37 cellular contexts compared by ENCODE assay signal in the genomic region with DNA sequence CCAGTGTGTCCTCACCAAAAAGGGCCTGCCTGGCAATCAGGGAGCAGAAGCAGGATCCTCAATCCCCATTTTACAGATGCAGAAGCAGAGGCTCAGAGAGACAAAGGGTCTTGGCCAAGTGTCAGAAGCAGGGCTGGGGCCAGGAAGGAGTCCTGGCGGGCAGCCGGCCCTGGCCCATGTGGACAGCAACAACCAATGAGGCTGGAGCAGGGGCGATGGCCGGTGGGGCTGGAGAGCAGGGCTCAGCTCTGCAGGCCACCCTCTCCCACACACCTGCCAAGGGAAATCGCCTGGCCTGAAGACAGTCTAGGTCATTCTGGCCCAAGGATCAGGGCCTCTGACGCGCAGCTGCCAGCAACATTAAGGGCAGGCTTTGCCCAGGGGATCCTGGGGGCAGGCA.
"Had no signal": no experiment of that assay in that cellular context is flagged by ENCODE, and none has a peak within 500 bp of the region (broad histone marks: within the 10 kb centered on the region; RNA-seq: fewer than 3 reads in every experiment).

No MANE protein-coding gene starts in this region.

- FAIRE-seq: colon had no signal

- ATAC-seq: activated CD4-positive, alpha-beta T cell treated with anti-CD3 and anti-CD28 coated beads for 36 hours; activated CD8-positive, alpha-beta memory T cell treated with anti-CD3 and anti-CD28 coated beads, Interleukin-2, amount 10 ng/mL, durations not matched to agents 7 days and 5 days; activated CD8-positive, alpha-beta T cell treated with anti-CD3 and anti-CD28 coated beads, Interleukin-2, amount 10 ng/mL, durations not matched to agents 7 days and 5 days; activated naive CD8-positive, alpha-beta T cell treated with anti-CD3 and anti-CD28 coated beads, Interleukin-2, amount 50 U/mL, for 24 hours; body of pancreas; effector memory CD8-positive, alpha-beta T cell; foreskin keratinocyte; gastrocnemius medialis; T-helper 17 cell had no signal

- H3K9me3 ChIP-seq: adrenal gland, gastrocnemius medialis had no signal

- H3K4me3 Mint-ChIP-seq: activated CD4-positive, alpha-beta memory T cell treated with anti-CD3 and anti-CD28 coated beads for 36 hours; activated CD4-positive, alpha-beta T cell treated with anti-CD3 and anti-CD28 coated beads for 36 hours; activated CD4-positive, alpha-beta T cell treated with anti-CD3 and anti-CD28 coated beads, Interleukin-2, amount 10 ng/mL, durations not matched to agents 24 days and 14 days; activated CD8-positive, alpha-beta memory T cell treated with anti-CD3 and anti-CD28 coated beads, Interleukin-2, amount 10 ng/mL, durations not matched to agents 7 days and 5 days; activated CD8-positive, alpha-beta T cell treated with anti-CD3 and anti-CD28 coated beads, Interleukin-2, amount 10 ng/mL, durations not matched to agents 7 days and 5 days; activated naive CD4-positive, alpha-beta T cell treated with anti-CD3 and anti-CD28 coated beads for 36 hours; activated naive CD4-positive, alpha-beta T cell treated with anti-CD3 and anti-CD28 coated beads, Interleukin-2, amount 50 U/mL, for 24 hours; activated naive CD8-positive, alpha-beta T cell treated with anti-CD3 and anti-CD28 coated beads for 36 hours; activated naive CD8-positive, alpha-beta T cell treated with anti-CD3 and anti-CD28 coated beads, Interleukin-2, amount 50 U/mL, for 24 hours; activated T-helper 1 cell treated with anti-CD3 and anti-CD28 coated beads, Interleukin-12 subunit alpha, Interleukin-12 subunit beta, Interleukin-2, Interleukin-4 antibody, amounts not matched to agents 30 ng/mL and 10 ng/mL and 1 ng/mL, durations not matched to agents 14 hours and 24 hours and 36 hours; effector memory CD8-positive, alpha-beta T cell; T-helper 17 cell; T-helper 2 cell treated with Interferon-gamma antibody and Interleukin-4, amounts not matched to agents 5 μg/mL and 100 μg/mL, for 36 hours had no signal

- H3K4me1 ChIP-seq: adrenal gland, body of pancreas, foreskin keratinocyte, gastrocnemius medialis had no signal

- H3K36me3 ChIP-seq: adrenal gland had no signal

- H3K27me3 ChIP-seq: adrenal gland, body of pancreas, esophagus muscularis mucosa, foreskin keratinocyte, gastrocnemius medialis had no signal

- H3K4me3 ChIP-seq: adrenal gland, body of pancreas, esophagus muscularis mucosa, gastrocnemius medialis had no signal

- H3K9me3 Mint-ChIP-seq: activated CD4-positive, alpha-beta T cell treated with anti-CD3 and anti-CD28 coated beads, Interleukin-2, amount 10 ng/mL, durations not matched to agents 24 days and 14 days; activated naive CD4-positive, alpha-beta T cell treated with anti-CD3 and anti-CD28 coated beads for 36 hours; activated naive CD4-positive, alpha-beta T cell treated with anti-CD3 and anti-CD28 coated beads, Interleukin-2, amount 50 U/mL, for 24 hours; activated naive CD8-positive, alpha-beta T cell treated with anti-CD3 and anti-CD28 coated beads for 36 hours; activated T-helper 1 cell treated with anti-CD3 and anti-CD28 coated beads, Interleukin-12 subunit alpha, Interleukin-12 subunit beta, Interleukin-2, Interleukin-4 antibody, amounts not matched to agents 30 ng/mL and 10 ng/mL and 1 ng/mL, durations not matched to agents 14 hours and 24 hours and 36 hours; activated T-helper 2 cell treated with anti-CD3 and anti-CD28 coated beads, Interferon-gamma antibody, Interleukin-2, Interleukin-4, amounts not matched to agents 10 μg/mL and 5 μg/mL and 100 μg/mL, durations not matched to agents 14 hours and 24 hours and 36 hours; T-helper 2 cell treated with Interferon-gamma antibody and Interleukin-4, amounts not matched to agents 5 μg/mL and 100 μg/mL, for 36 hours had no signal

- H3K36me3 Mint-ChIP-seq: activated CD4-positive, alpha-beta memory T cell treated with anti-CD3 and anti-CD28 coated beads for 36 hours; activated CD8-positive, alpha-beta memory T cell treated with anti-CD3 and anti-CD28 coated beads, Interleukin-2, amount 10 ng/mL, durations not matched to agents 7 days and 5 days; activated naive CD8-positive, alpha-beta T cell treated with anti-CD3 and anti-CD28 coated beads for 36 hours had no signal

- H3K27ac ChIP-seq: adrenal gland, body of pancreas, esophagus muscularis mucosa, foreskin keratinocyte, gastrocnemius medialis, WERI-Rb-1 had no signal

- H3K4me1 Mint-ChIP-seq: activated naive CD4-positive, alpha-beta T cell treated with anti-CD3 and anti-CD28 coated beads, Interleukin-2, amount 50 U/mL, for 24 hours; activated naive CD8-positive, alpha-beta T cell treated with anti-CD3 and anti-CD28 coated beads, Interleukin-2, amount 50 U/mL, for 24 hours had no signal

- DNase-seq: activated CD4-positive, alpha-beta memory T cell treated with anti-CD3 and anti-CD28 coated beads for 36 hours; activated CD4-positive, alpha-beta T cell treated with anti-CD3 and anti-CD28 coated beads for 36 hours; activated CD4-positive, alpha-beta T cell treated with anti-CD3 and anti-CD28 coated beads, Interleukin-2, amount 10 ng/mL, durations not matched to agents 24 days and 14 days; activated CD4-positive, CD25-positive, alpha-beta regulatory T cell; activated CD4-positive, CD25-positive, alpha-beta regulatory T cell treated with anti-CD3 and anti-CD28 coated beads, Interleukin-2, amount 50 U/mL, for 72 hours; activated CD8-positive, alpha-beta memory T cell treated with anti-CD3 and anti-CD28 coated beads, Interleukin-2, amount 10 ng/mL, durations not matched to agents 7 days and 5 days; activated CD8-positive, alpha-beta memory T cell treated with anti-CD3 and anti-CD28 coated beads, Interleukin-2, amount 50 U/mL, for 4 hours; activated CD8-positive, alpha-beta T cell treated with anti-CD3 and anti-CD28 coated beads, Interleukin-2, amount 10 ng/mL, durations not matched to agents 7 days and 5 days; activated effector memory CD4-positive, alpha-beta T cell treated with anti-CD3 and anti-CD28 coated beads, Interleukin-2, amount 50 U/mL, for 16 hours; activated naive CD4-positive, alpha-beta T cell treated with anti-CD3 and anti-CD28 coated beads for 36 hours; activated naive CD8-positive, alpha-beta T cell treated with anti-CD3 and anti-CD28 coated beads for 36 hours; activated naive CD8-positive, alpha-beta T cell treated with anti-CD3 and anti-CD28 coated beads, Interleukin-2, amount 50 U/mL, for 24 hours; activated T-cell treated with anti-CD3 and anti-CD28 coated beads, Interleukin-2, amount 50 U/mL, for 1 hour; activated T-cell treated with anti-CD3 and anti-CD28 coated beads, Interleukin-2, amount 50 U/mL, for 48 hours; adrenal gland; amygdala; aorta; body of pancreas; caudate nucleus; cortex of kidney; dermis blood vessel endothelial cell; effector CD4-positive, alpha-beta T cell; effector memory CD8-positive, alpha-beta T cell; erythroblast; foreskin keratinocyte; gastrocnemius medialis; glutamatergic neuron; T-helper 1 cell; T-helper 17 cell; T1000; WERI-Rb-1 had no signal

- H3K27me3 Mint-ChIP-seq: activated CD4-positive, alpha-beta memory T cell treated with anti-CD3 and anti-CD28 coated beads for 36 hours; activated CD4-positive, alpha-beta T cell treated with anti-CD3 and anti-CD28 coated beads for 36 hours; activated CD4-positive, alpha-beta T cell treated with anti-CD3 and anti-CD28 coated beads, Interleukin-2, amount 10 ng/mL, durations not matched to agents 24 days and 14 days; activated CD8-positive, alpha-beta memory T cell treated with anti-CD3 and anti-CD28 coated beads, Interleukin-2, amount 10 ng/mL, durations not matched to agents 7 days and 5 days; activated naive CD4-positive, alpha-beta T cell treated with anti-CD3 and anti-CD28 coated beads, Interleukin-2, amount 50 U/mL, for 24 hours; activated naive CD8-positive, alpha-beta T cell treated with anti-CD3 and anti-CD28 coated beads for 36 hours; activated naive CD8-positive, alpha-beta T cell treated with anti-CD3 and anti-CD28 coated beads, Interleukin-2, amount 50 U/mL, for 24 hours; T-helper 17 cell had no signal

- H3K27ac Mint-ChIP-seq: activated CD4-positive, alpha-beta memory T cell treated with anti-CD3 and anti-CD28 coated beads for 36 hours; activated CD4-positive, alpha-beta T cell treated with anti-CD3 and anti-CD28 coated beads for 36 hours; activated CD4-positive, alpha-beta T cell treated with anti-CD3 and anti-CD28 coated beads, Interleukin-2, amount 10 ng/mL, durations not matched to agents 24 days and 14 days; activated CD8-positive, alpha-beta memory T cell treated with anti-CD3 and anti-CD28 coated beads, Interleukin-2, amount 10 ng/mL, durations not matched to agents 7 days and 5 days; activated CD8-positive, alpha-beta T cell treated with anti-CD3 and anti-CD28 coated beads, Interleukin-2, amount 10 ng/mL, durations not matched to agents 7 days and 5 days; activated naive CD4-positive, alpha-beta T cell treated with anti-CD3 and anti-CD28 coated beads for 36 hours; activated naive CD4-positive, alpha-beta T cell treated with anti-CD3 and anti-CD28 coated beads, Interleukin-2, amount 50 U/mL, for 24 hours; activated naive CD8-positive, alpha-beta T cell treated with anti-CD3 and anti-CD28 coated beads for 36 hours; activated naive CD8-positive, alpha-beta T cell treated with anti-CD3 and anti-CD28 coated beads, Interleukin-2, amount 50 U/mL, for 24 hours; activated T-helper 1 cell treated with anti-CD3 and anti-CD28 coated beads, Interleukin-12 subunit alpha, Interleukin-12 subunit beta, Interleukin-2, Interleukin-4 antibody, amounts not matched to agents 30 ng/mL and 10 ng/mL and 1 ng/mL, durations not matched to agents 14 hours and 24 hours and 36 hours; activated T-helper 2 cell treated with anti-CD3 and anti-CD28 coated beads, Interferon-gamma antibody, Interleukin-2, Interleukin-4, amounts not matched to agents 10 μg/mL and 5 μg/mL and 100 μg/mL, durations not matched to agents 14 hours and 24 hours and 36 hours; T-helper 17 cell; T-helper 2 cell treated with Interferon-gamma antibody and Interleukin-4, amounts not matched to agents 5 μg/mL and 100 μg/mL, for 36 hours had no signal
